Comparison of ENCODE assay signal across 1 cellular context in genomic region chr19:8513687-8514504, GRCh38.
TF ChIP-seq lines count a peak whose summit lies in the region.

TSS of gene ZNF414 (minus strand) at chr19:8514167. CDS start at chr19:8514046, 121 bp downstream.

TF ChIP-seq in GM23338, 12 proteins besides CTCF, POLR2A, EP300 and RAD21 (continued from another document):
- TF ChIP-seq REST (IDR thresholded peaks at IDR 0.05; ENCODE audit: unreplicated experiment) = no peak
